8 cellular contexts compared by ENCODE assay signal in genomic region chr12:45214739-45215418, GRCh38. TPM values are rescaled to one million over a fixed set of nuclear protein-coding genes. Genes with fewer than 3 reads are reported as not detected.
DNase-seq lines count a peak whose midpoint lies in the region; ATAC-seq and TF ChIP-seq lines count a peak whose summit lies in the region.

No MANE protein-coding gene starts in this region.

- H3K27ac ChIP-seq in RWPE2 (ENCODE audit: poor library complexity, severe bottlenecking) (peak overlapping the region; percentile 93), esophagus (ENCODE audit: low read depth in 2 of 2, low read length in 1 of 2) (peak overlapping the region; percentile 95 to 97), parathyroid adenoma (peak overlapping the region; percentile 92)

- 18 to 20% methylated on average over 11 of the region's 11 CpGs for WGBS in esophagus, 2 donors

- H3K4me3 ChIP-seq in RWPE2 (ENCODE audit: severe bottlenecking) (peak overlapping the region; percentile 89), esophagus (ENCODE audit: low read depth in 1 of 2, low read length in 2 of 2) (peak overlapping the region; percentile 77 to 83), parathyroid adenoma (ENCODE audit: low read depth, low read length) (peak overlapping the region; percentile 74)

- peak; percentile 14 for TF ChIP-seq CTCF in GM10266 (IDR thresholded peaks at IDR 0.05; ENCODE audit: control insufficient read depth, insufficient read depth, low read depth, missing control alignments)
- no peak for TF ChIP-seq CTCF in RWPE2 (IDR thresholded peaks at IDR 0.05; ENCODE audit: poor library complexity, severe bottlenecking)
- no peak for TF ChIP-seq CTCF in parathyroid adenoma (IDR thresholded peaks at IDR 0.05)

- H3K9me3 ChIP-seq in RWPE2 (ENCODE audit: severe bottlenecking): no peaks in the 10 kb centered on the region
- H3K9me3 ChIP-seq in esophagus (ENCODE audit: control insufficient read depth in 2 of 2, insufficient read depth in 1 of 2, low read depth in 1 of 2, low read length in 1 of 2): no peaks in the 10 kb centered on the region
- no peaks in the 10 kb centered on the region for H3K9me3 ChIP-seq in parathyroid adenoma (ENCODE audit: control insufficient read depth, low read length)

- DNase-seq in GM10266 (ENCODE audit: extremely low spot score): no peak
- DNase-seq in RWPE2 (ENCODE audit: low spot score): no peak
- no peak for DNase-seq in stimulated activated CD4-positive, alpha-beta T cell treated with anti-CD3 and anti-CD28 coated beads, Interleukin-4, amount 100 ng/mL, for 24 hours
- no peak for DNase-seq in kidney glomerular epithelial cell (lab: John Stamatoyannopoulos, UW)
- DNase-seq in NCI-H2196 (lab: John Stamatoyannopoulos, UW; ENCODE audit: unreplicated experiment): no peak
- DNase-seq in NCI-H226: no peak

- H3K27me3 ChIP-seq in RWPE2 (ENCODE audit: insufficient read depth, poor library complexity, severe bottlenecking) (no peaks in the 10 kb centered on the region), esophagus (ENCODE audit: control insufficient read depth in 1 of 2, insufficient read depth in 2 of 2, low read length in 2 of 2) (no peaks in the 10 kb centered on the region), parathyroid adenoma (ENCODE audit: control insufficient read depth, insufficient read depth, low read length) (no peaks in the 10 kb centered on the region)

- H3K79me2 ChIP-seq in parathyroid adenoma: peaks cover 21% of the 10 kb centered on the region

- peak overlapping the region; percentile 90 for H2AFZ ChIP-seq in parathyroid adenoma

- H3K4me1 ChIP-seq in RWPE2 (ENCODE audit: insufficient read depth, poor library complexity, severe bottlenecking) (peaks cover 22% of the 10 kb centered on the region), esophagus (ENCODE audit: control insufficient read depth in 2 of 2, insufficient read depth in 2 of 2, low read length in 1 of 2) (peaks cover 2 to 5% of the 10 kb centered on the region in 2 donors), parathyroid adenoma (peaks cover 10% of the 10 kb centered on the region)

- ATAC-seq in RWPE2 (ENCODE audit: low read depth): no peak

- no peaks in the 10 kb centered on the region for H3K36me3 ChIP-seq in RWPE2 (ENCODE audit: low read depth)
- no peaks in the 10 kb centered on the region for H3K36me3 ChIP-seq in esophagus (ENCODE audit: control insufficient read depth in 2 of 2, insufficient read depth in 2 of 2, low read length in 1 of 2)
- no peaks in the 10 kb centered on the region for H3K36me3 ChIP-seq in parathyroid adenoma (ENCODE audit: control insufficient read depth, insufficient read depth, low read length)

- H3K4me2 ChIP-seq in parathyroid adenoma (ENCODE audit: low read length): peak overlapping the region; percentile 71

- H3K9ac ChIP-seq in parathyroid adenoma: no peak overlapping the region

RNA-seq across cellular contexts. Expression of gene ANO6, which starts 1.0 kb away (rescaled TPM):
- polyA plus RNA-seq in esophagus: 1 to 10 TPM; 2.6 to 6.9 TPM
